In the genomic region with DNA sequence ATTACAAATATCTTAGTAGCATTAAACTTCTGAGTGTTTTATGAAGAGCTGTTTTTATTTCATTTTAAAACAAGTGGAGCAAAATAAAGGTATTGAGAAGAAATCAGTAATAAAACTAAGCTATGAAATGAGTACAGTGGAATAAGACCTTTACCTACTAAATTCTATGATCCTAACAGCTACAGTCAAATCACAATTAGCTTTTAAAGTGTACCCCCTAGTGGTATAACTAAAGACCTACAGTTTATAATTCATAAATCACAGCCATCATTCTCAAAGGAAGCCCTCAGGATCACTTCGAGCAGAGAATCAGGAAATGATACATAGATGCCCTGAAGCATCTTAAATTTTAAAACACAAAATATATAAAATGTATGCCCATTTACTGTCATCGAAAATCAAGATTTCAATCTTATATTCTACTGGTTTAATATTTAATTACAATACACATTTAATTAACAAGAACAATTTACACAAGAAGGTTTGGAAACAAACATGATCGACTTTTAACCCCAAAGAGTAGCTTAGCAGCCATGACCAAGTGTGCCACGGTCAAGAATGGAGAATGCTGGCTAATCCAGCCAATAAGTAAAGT, we compare ENCODE assay signal across 8 cellular contexts. TPM values are rescaled to one million over a fixed set of nuclear protein-coding genes. Genes with fewer than 3 reads are reported as not detected.
A peak's percentile ranks its signal among the peaks of the same experiment; 100 is the strongest.
DNase-seq lines count a peak whose midpoint lies in the region; ATAC-seq, FAIRE-seq and TF ChIP-seq lines count a peak whose summit lies in the region.

No MANE protein-coding gene starts in this region.

- no peak overlapping the region for H2BK5ac ChIP-seq in H1 (ENCODE audit: low read depth, low read length)

- no peak for TF ChIP-seq EP300 in H1 (IDR thresholded peaks at IDR 0.05; ENCODE audit: borderline replicate concordance in 1 of 2, low read depth in 2 of 2, low read length in 2 of 2)

- H3K23ac ChIP-seq in H1 (ENCODE audit: insufficient read length): no peak overlapping the region

- H3K9me3 Mint-ChIP-seq in nephron progenitor cell: peaks cover 8% of the 10 kb centered on the region
- no peaks in the 10 kb centered on the region for H3K9me3 Mint-ChIP-seq in activated T-helper 1 cell treated with anti-CD3 and anti-CD28 coated beads, Interleukin-12 subunit alpha, Interleukin-12 subunit beta, Interleukin-2, Interleukin-4 antibody, amounts not matched to agents 30 ng/mL and 10 ng/mL and 1 ng/mL, durations not matched to agents 14 hours and 24 hours and 36 hours

- no peak overlapping the region for H3K4me3 Mint-ChIP-seq in nephron progenitor cell
- H3K4me3 Mint-ChIP-seq in activated T-helper 1 cell treated with anti-CD3 and anti-CD28 coated beads, Interleukin-12 subunit alpha, Interleukin-12 subunit beta, Interleukin-2, Interleukin-4 antibody, amounts not matched to agents 30 ng/mL and 10 ng/mL and 1 ng/mL, durations not matched to agents 14 hours and 24 hours and 36 hours: no peak overlapping the region

- no peak overlapping the region for H3K4ac ChIP-seq in H1 (replicated peaks; ENCODE audit: insufficient read length, low read depth, low read length)

- no peak overlapping the region for H3K4me3 ChIP-seq in PC-3 (ENCODE audit: low read length)
- H3K4me3 ChIP-seq in H1 (ENCODE audit: extremely low read depth in 1 of 4, insufficient read depth in 2 of 4, low read depth in 3 of 4, low read length in 4 of 4): no peak overlapping the region

- no peak overlapping the region for H2AFZ ChIP-seq in PC-3 (ENCODE audit: low read length)
- H2AFZ ChIP-seq in H1 (ENCODE audit: low read length): no peak overlapping the region

- H3K9me2 ChIP-seq in PC-3 (replicated peaks; ENCODE audit: low read length): no peaks in the 10 kb centered on the region

- TF ChIP-seq RAD21 in H1 (IDR thresholded peaks at IDR 0.05 in 1 of 2, conservative IDR thresholded peaks at IDR 0.05 in 1 of 2; ENCODE audit: low read depth in 2 of 2, low read length in 2 of 2): peak; percentile 43 to 50

- H3K79me1 ChIP-seq in H1 (ENCODE audit: low read depth, low read length): no peaks in the 10 kb centered on the region

- H4K91ac ChIP-seq in H1 (replicated peaks; ENCODE audit: insufficient read length, low read length): no peak overlapping the region

- no peak overlapping the region for H3K27ac ChIP-seq in PC-3 (ENCODE audit: low read length)
- no peak overlapping the region for H3K27ac ChIP-seq in H1 (ENCODE audit: low read depth, low read length)

- WGBS in H1 (ENCODE audit: extremely low coverage in 1 of 2, insufficient coverage in 1 of 2, insufficient read length in 1 of 2, insufficient replicate concordance in 2 of 2, low coverage in 1 of 2, low lambda C conversion rate in 2 of 2, missing lambda C conversion rate in 1 of 2), 2 experiments: 95% methylated on average over 4 of the region's 4 CpGs; no CpG with 5 or more reads in 1 of the 2 experiments

- no peak overlapping the region for H3K4me2 ChIP-seq in PC-3 (ENCODE audit: low read length)
- H3K4me2 ChIP-seq in H1 (ENCODE audit: insufficient read depth in 1 of 2, low read depth in 2 of 2, low read length in 2 of 2): no peak overlapping the region

- H3K9ac ChIP-seq in PC-3 (ENCODE audit: low read length) (no peak overlapping the region), H1 (replicated peaks in 1 of 4; ENCODE audit: extremely low read depth in 1 of 4, low read depth in 3 of 4, low read length in 3 of 4) (no peak overlapping the region)

- ATAC-seq in GM19035 (IDR thresholded peaks at IDR 0.05; ENCODE audit: unreplicated experiment) (peak; percentile 67), HG03342 (IDR thresholded peaks at IDR 0.05; ENCODE audit: unreplicated experiment) (peak; percentile 78), PC-3 (peak; percentile 85)

- TF ChIP-seq CTCF in PC-3 (conservative IDR thresholded peaks at IDR 0.05; ENCODE audit: low read depth, low read length) (peak; percentile 94), H1 (IDR thresholded peaks at IDR 0.05; ENCODE audit: control extremely low read depth in 1 of 3, insufficient read depth in 1 of 3, low read depth in 1 of 3, low read length in 3 of 3) (peak in 1 of 3 experiments; percentile 45; a peak in 2 of 4 replicates), nephron progenitor cell (IDR thresholded peaks at IDR 0.05) (peak; percentile 58)

- peak; percentile 32 for DNase-seq in COLO829 (ENCODE audit: low spot score)
- peak; percentile 78 for DNase-seq in PC-3
- DNase-seq in H1 (ENCODE audit: low read depth in 1 of 2, low spot score in 2 of 2): no peak
- DNase-seq in nephron progenitor cell: no peak
- DNase-seq in activated T-helper 1 cell treated with anti-CD3 and anti-CD28 coated beads, Interleukin-12 subunit alpha, Interleukin-12 subunit beta, Interleukin-2, Interleukin-4 antibody, amounts not matched to agents 30 ng/mL and 10 ng/mL and 1 ng/mL, durations not matched to agents 14 hours and 24 hours and 36 hours (ENCODE audit: low spot score): no peak
- DNase-seq in HuH-7.5 (ENCODE audit: low spot score): no peak

- no peak overlapping the region for H4K8ac ChIP-seq in H1 (ENCODE audit: extremely low read depth, insufficient read depth, low read length)

- no peak overlapping the region for H2BK12ac ChIP-seq in H1 (ENCODE audit: low read depth, low read length)

- CTCF ChIA-PET in PC-3 (lab: Charles Lee): interaction anchor here (0.6 to 1.6 kb wide), 12 partner anchors 13 to 836 kb away, joined by 3 to 20 read pairs (median 4); partner anchors contain the start of gene CCNH
- CTCF ChIA-PET in H1 (lab: Charles Lee; ENCODE audit: partially characterized antibody): interaction anchor here (0.6 to 2.3 kb wide), 14 partner anchors 8 to 394 kb away, joined by 3 to 8 read pairs (median 4); partner anchors contain the start of gene CCNH

- H2AK5ac ChIP-seq in H1 (ENCODE audit: low read depth, low read length): no peak overlapping the region

- no peak overlapping the region for H3K14ac ChIP-seq in H1 (ENCODE audit: insufficient read length)

- peaks cover 12% of the 10 kb centered on the region for H4K20me1 ChIP-seq in PC-3 (ENCODE audit: low read length)
- H4K20me1 ChIP-seq in H1 (replicated peaks in 1 of 2; ENCODE audit: control insufficient read depth in 1 of 2, insufficient read depth in 2 of 2, low read length in 2 of 2): no peaks in the 10 kb centered on the region

- no peaks in the 10 kb centered on the region for H3K27me3 ChIP-seq in PC-3 (ENCODE audit: low read length)
- no peaks in the 10 kb centered on the region for H3K27me3 ChIP-seq in H1 (replicated peaks in 1 of 4; ENCODE audit: control insufficient read depth in 3 of 4, extremely low read depth in 1 of 4, insufficient read depth in 3 of 4, low read length in 3 of 4)

- H2BK120ac ChIP-seq in H1 (replicated peaks; ENCODE audit: low read depth, low read length): no peak overlapping the region

- H3K79me2 ChIP-seq in PC-3 (ENCODE audit: low read length): peaks cover 21% of the 10 kb centered on the region; the same call in 1 of the 2 replicates
- H3K79me2 ChIP-seq in H1 (ENCODE audit: control insufficient read depth in 1 of 2, insufficient read depth in 2 of 2, low read length in 2 of 2): no peaks in the 10 kb centered on the region

- H2BK15ac ChIP-seq in H1 (ENCODE audit: low read length): no peak overlapping the region

- intact Hi-C loops in PC-3 (cut with micrococcal nuclease): loop anchor here (1.0 to 5.0 kb wide), 3 partner anchors 132 to 413 kb away; no protein-coding TSS in a partner anchor
- intact Hi-C loops in activated T-helper 1 cell treated with anti-CD3 and anti-CD28 coated beads, Interleukin-12 subunit alpha, Interleukin-12 subunit beta, Interleukin-2, Interleukin-4 antibody, amounts not matched to agents 30 ng/mL and 10 ng/mL and 1 ng/mL, durations not matched to agents 14 hours and 24 hours and 36 hours (cut with micrococcal nuclease): loop anchor here (1.0 to 5.0 kb wide), 8 partner anchors 12 to 519 kb away; partner anchors contain the start of genes CCNH and RASA1

- H2BK20ac ChIP-seq in H1 (ENCODE audit: low read length): no peak overlapping the region

- no peak overlapping the region for H3K18ac ChIP-seq in H1 (ENCODE audit: extremely low read depth, low read length)

- H3K23me2 ChIP-seq in H1 (ENCODE audit: low read depth, low read length): no peaks in the 10 kb centered on the region

- POLR2A ChIA-PET in PC-3 (lab: Charles Lee; ENCODE audit: unreplicated experiment): no interaction called here
- POLR2A ChIA-PET in H1 (lab: Charles Lee; ENCODE audit: partially characterized antibody): interaction anchor here (0.9 to 1.9 kb wide), 2 partner anchors 12 to 13 kb away, joined by 3 to 5 read pairs; partner anchors contain the start of gene CCNH

- FAIRE-seq in H1 (lab: Jason Lieb, UNC): no peak

- H4K5ac ChIP-seq in H1 (ENCODE audit: insufficient read length, low read depth, low read length): no peak overlapping the region

- peaks cover 83% of the 10 kb centered on the region for H3K36me3 ChIP-seq in PC-3 (ENCODE audit: low read depth, low read length)
- peaks cover 11 to 80% (median 44%) of the 10 kb centered on the region in 4 experiments for H3K36me3 ChIP-seq in H1 (ENCODE audit: control insufficient read depth in 2 of 4, insufficient read depth in 4 of 4, low read length in 3 of 4)

- no peaks in the 10 kb centered on the region for H3K27me3 Mint-ChIP-seq in nephron progenitor cell (ENCODE audit: low read depth, poor library complexity)
- H3K27me3 Mint-ChIP-seq in activated T-helper 1 cell treated with anti-CD3 and anti-CD28 coated beads, Interleukin-12 subunit alpha, Interleukin-12 subunit beta, Interleukin-2, Interleukin-4 antibody, amounts not matched to agents 30 ng/mL and 10 ng/mL and 1 ng/mL, durations not matched to agents 14 hours and 24 hours and 36 hours (ENCODE audit: insufficient read depth): no peaks in the 10 kb centered on the region

- H3K36me3 Mint-ChIP-seq in nephron progenitor cell (ENCODE audit: low read depth): peaks cover 58% of the 10 kb centered on the region
- peaks cover 37% of the 10 kb centered on the region for H3K36me3 Mint-ChIP-seq in activated T-helper 1 cell treated with anti-CD3 and anti-CD28 coated beads, Interleukin-12 subunit alpha, Interleukin-12 subunit beta, Interleukin-2, Interleukin-4 antibody, amounts not matched to agents 30 ng/mL and 10 ng/mL and 1 ng/mL, durations not matched to agents 14 hours and 24 hours and 36 hours (ENCODE audit: low read depth)

- no peaks in the 10 kb centered on the region for H3K9me3 ChIP-seq in PC-3 (ENCODE audit: low read length)
- no peaks in the 10 kb centered on the region for H3K9me3 ChIP-seq in H1 (ENCODE audit: insufficient read depth in 2 of 2, low read depth in 1 of 2, low read length in 1 of 2)

- H3K4me1 ChIP-seq in PC-3 (ENCODE audit: insufficient read depth, low read length): peaks cover 7% of the 10 kb centered on the region; the same call in 1 of the 2 replicates
- no peaks in the 10 kb centered on the region for H3K4me1 ChIP-seq in H1 (replicated peaks in 1 of 4; ENCODE audit: control insufficient read depth in 3 of 4, insufficient read depth in 4 of 4, low read length in 3 of 4)

- no peaks in the 10 kb centered on the region for H3K4me1 Mint-ChIP-seq in nephron progenitor cell
- peaks cover 24% of the 10 kb centered on the region for H3K4me1 Mint-ChIP-seq in activated T-helper 1 cell treated with anti-CD3 and anti-CD28 coated beads, Interleukin-12 subunit alpha, Interleukin-12 subunit beta, Interleukin-2, Interleukin-4 antibody, amounts not matched to agents 30 ng/mL and 10 ng/mL and 1 ng/mL, durations not matched to agents 14 hours and 24 hours and 36 hours (ENCODE audit: low read depth)

- H3K56ac ChIP-seq in H1 (replicated peaks; ENCODE audit: insufficient read length, low read depth, low read length): no peak overlapping the region

- peaks cover 6% of the 10 kb centered on the region for H3F3A ChIP-seq in PC-3 (ENCODE audit: low read length, unreplicated experiment)

- no peak for TF ChIP-seq POLR2A in H1 (IDR thresholded peaks at IDR 0.05; ENCODE audit: control extremely low read depth in 1 of 2, low read depth in 2 of 2, low read length in 2 of 2)

- H3K27ac Mint-ChIP-seq in nephron progenitor cell: no peak overlapping the region
- H3K27ac Mint-ChIP-seq in activated T-helper 1 cell treated with anti-CD3 and anti-CD28 coated beads, Interleukin-12 subunit alpha, Interleukin-12 subunit beta, Interleukin-2, Interleukin-4 antibody, amounts not matched to agents 30 ng/mL and 10 ng/mL and 1 ng/mL, durations not matched to agents 14 hours and 24 hours and 36 hours: no peak overlapping the region

- no TSS peak for BruUV-seq in PC-3 (replicated peaks; lab: Mats Ljungman, UMichigan)

RNA-seq across cellular contexts. Expression of gene CCNH, which starts 12.3 kb away (rescaled TPM):
- 77.6 and 121 TPM in 2 replicates for total RNA-seq in PC-3 (2014; rRNA removed)
- 31.0 and 38.2 TPM in 2 replicates for total RNA-seq in H1 (2021; fragmentation: NEBNext Ultra II Directional; extraction: Animal tissue kit (Norgen Biotek cat#: 25700))
- 29.2 and 41.8 TPM in 2 replicates for polyA plus RNA-seq in H1 (2011; rRNA removed)
- 54.4 TPM for polyA plus RNA-seq in H1 (2011; cell fraction: cytosol; rRNA removed)
- polyA plus RNA-seq in H1 (2011; cell fraction: nucleus; rRNA removed): 34.9 TPM
- 31.4 to 60.6 TPM (median 40.0 TPM) in 4 replicates for polyA plus RNA-seq in H1 (2012, experiment 1 of 2)
- 3.3 TPM for polyA plus RNA-seq in H1 (2012, experiment 2 of 2)
- 30.1 TPM for polyA plus RNA-seq in H1 (2013, experiment 1 of 2)
- polyA plus RNA-seq in H1 (2013, experiment 2 of 2): 30.2 TPM
- polyA minus RNA-seq in H1 (2011; rRNA and poly(A)+ RNA removed): 94.3 and 94.4 TPM in 2 replicates
- polyA minus RNA-seq in H1 (2011; cell fraction: cytosol; rRNA and poly(A)+ RNA removed): 31.6 TPM
- 146 TPM for polyA minus RNA-seq in H1 (2011; cell fraction: nucleus; rRNA and poly(A)+ RNA removed)
- total RNA-seq in activated T-helper 1 cell treated with anti-CD3 and anti-CD28 coated beads, Interleukin-12 subunit alpha, Interleukin-12 subunit beta, Interleukin-2, Interleukin-4 antibody, amounts not matched to agents 30 ng/mL and 10 ng/mL and 1 ng/mL, durations not matched to agents 14 hours and 24 hours and 36 hours: 77.6 and 80.9 TPM in 2 replicates

Comparison
In these comparisons a context has a peak if more than half of its experiments do, and no peak if none do; other contexts are left out.
1. DNase-seq: peak in COLO829 (single experiment) and PC-3 (single experiment); none in H1 (0 of 2), nephron progenitor cell (single experiment), activated T-helper 1 cell treated with anti-CD3 and anti-CD28 coated beads, Interleukin-12 subunit alpha, Interleukin-12 subunit beta, Interleukin-2, Interleukin-4 antibody, amounts not matched to agents 30 ng/mL and 10 ng/mL and 1 ng/mL, durations not matched to agents 14 hours and 24 hours and 36 hours (single experiment) and HuH-7.5 (single experiment).
2. Peak in every context shown above with its lines, with median percentiles within 50 percentile points of each other: ATAC-seq.